ENCODE assay signal across 8 cellular contexts in genomic region chr16:2339521-2340484, GRCh38. TPM values are rescaled to one million over a fixed set of nuclear protein-coding genes. Genes with fewer than 3 reads are reported as not detected.
A peak's percentile ranks its signal among the peaks of the same experiment; 100 is the strongest.
DNase-seq lines count a peak whose midpoint lies in the region; ATAC-seq, FAIRE-seq and TF ChIP-seq lines count a peak whose summit lies in the region.

No MANE protein-coding gene starts in this region.

- 66% methylated on average over 9 of the region's 98 CpGs for WGBS in mammary epithelial cell (ENCODE audit: low coverage, missing lambda C conversion rate)

- in situ Hi-C loops in mammary epithelial cell (cut with MboI; ENCODE audit: low sequenced_read_pairs in 2 of 2): no loop called here

- H3K4me3 Mint-ChIP-seq in T-helper 17 cell: peak overlapping the region; percentile 90

- BruUV-seq in mammary epithelial cell (replicated peaks; lab: Mats Ljungman, UMichigan): no TSS peak

- peak overlapping the region; percentile 39 for H3K27ac Mint-ChIP-seq in T-helper 17 cell

- H3K27ac ChIP-seq in HUES6 (ENCODE audit: low read depth, low read length) (no peak overlapping the region), mammary epithelial cell (ENCODE audit: insufficient read depth, low read depth, low read length) (no peak overlapping the region), kidney (ENCODE audit: low read depth in 2 of 2, low read length in 2 of 2) (no peak overlapping the region)

- peaks cover 49% of the 10 kb centered on the region for H3K27me3 ChIP-seq in HUES6 (ENCODE audit: control insufficient read depth, insufficient read depth, low read length)
- peaks cover 3% of the 10 kb centered on the region for H3K27me3 ChIP-seq in mammary epithelial cell (ENCODE audit: insufficient read depth, low read length)

- H3K4me2 ChIP-seq in mammary epithelial cell (ENCODE audit: insufficient read depth, low read depth, low read length): peak overlapping the region; percentile 92

- H3K36me3 ChIP-seq in HUES6 (ENCODE audit: control insufficient read depth, insufficient read depth, low read length) (no peaks in the 10 kb centered on the region), mammary epithelial cell (ENCODE audit: insufficient read depth, low read length) (no peaks in the 10 kb centered on the region), kidney (ENCODE audit: control insufficient read depth in 1 of 2, insufficient read depth in 2 of 2, low read length in 2 of 2) (no peaks in the 10 kb centered on the region)

- H3K9me3 ChIP-seq in HUES6 (ENCODE audit: control insufficient read depth, insufficient read depth, low read depth, low read length) (peaks cover 5% of the 10 kb centered on the region), T-helper 17 cell (ENCODE audit: control insufficient read depth, low read length, poor library complexity, severe bottlenecking) (no peaks in the 10 kb centered on the region), mammary epithelial cell (replicated peaks; ENCODE audit: insufficient read depth, low read length) (peaks cover 2% of the 10 kb centered on the region), kidney (ENCODE audit: control insufficient read depth in 1 of 2, low read length in 2 of 2) (no peaks in the 10 kb centered on the region)

- dilution Hi-C loops in mammary epithelial cell (cut with HindIII; ENCODE audit: low sequenced_read_pairs): loop anchor here (5.0 kb wide), 5 partner anchors 47 to 173 kb away; no protein-coding TSS in a partner anchor

- intact Hi-C loops in mammary epithelial cell (cut with micrococcal nuclease) (loop anchor here (1.0 to 2.0 kb wide), 4 partner anchors 47 to 145 kb away; partner anchors contain the start of gene CCNF), kidney (cut with DNase I) (no loop called here)

- CTCF ChIA-PET in mammary epithelial cell (lab: Charles Lee; ENCODE audit: low non-redundant PET): interaction anchor here (0.8 kb wide), 1 partner anchor 46 kb away, joined by 3 read pairs; no protein-coding TSS in a partner anchor

- peaks cover 2% of the 10 kb centered on the region for H3K36me3 Mint-ChIP-seq in T-helper 17 cell (ENCODE audit: low read depth)

- no peak for FAIRE-seq in kidney (lab: Jason Lieb, UNC)

- DNase-seq in Daoy (ENCODE audit: low read depth) (peak; percentile 57), T-helper 17 cell (peak; percentile 22 to 30 (median 29)), mammary epithelial cell (peak; percentile 29), kidney (peak; percentile 84), epidermal melanocyte (ENCODE audit: insufficient read length, low spot score) (no peak)
- DNase-seq in stimulated activated CD4-positive, alpha-beta T cell treated with anti-CD3 and anti-CD28 coated beads, Interleukin-12 subunit alpha, Interleukin-12 subunit beta, amount 100 ng/mL, for 48 hours (ENCODE audit: low read depth in 2 of 3, low spot score in 1 of 3): peak in 2 of 3 donors; percentile 15 to 44

- peak overlapping the region; percentile 9 for H3K9ac ChIP-seq in HUES6 (ENCODE audit: low read length)
- H3K9ac ChIP-seq in mammary epithelial cell (ENCODE audit: insufficient read depth, low read length): no peak overlapping the region
- H3K9ac ChIP-seq in kidney (ENCODE audit: low read length in 2 of 2): peak overlapping the region; percentile 34 to 41

- peaks cover 4% of the 10 kb centered on the region; the same call in 1 of the 2 replicates for H3K4me1 ChIP-seq in HUES6 (ENCODE audit: control insufficient read depth, insufficient read depth, low read length)
- H3K4me1 ChIP-seq in mammary epithelial cell (ENCODE audit: insufficient read depth, low read length): peaks cover 10% of the 10 kb centered on the region
- peaks cover 4 to 8% of the 10 kb centered on the region in 2 donors for H3K4me1 ChIP-seq in kidney (ENCODE audit: control insufficient read depth in 1 of 2, insufficient read depth in 1 of 2, low read depth in 1 of 2, low read length in 2 of 2)

- peaks cover 13% of the 10 kb centered on the region for H3K4me1 Mint-ChIP-seq in T-helper 17 cell

- no peaks in the 10 kb centered on the region for H3K27me3 Mint-ChIP-seq in T-helper 17 cell

- ATAC-seq in GM21390 (IDR thresholded peaks at IDR 0.05; ENCODE audit: unreplicated experiment) (peak; percentile 27), T-helper 17 cell (peak; percentile 50)

- no peaks in the 10 kb centered on the region for H3K79me2 ChIP-seq in mammary epithelial cell (ENCODE audit: insufficient read depth, low read length)

- no peaks in the 10 kb centered on the region for H4K20me1 ChIP-seq in mammary epithelial cell (ENCODE audit: insufficient read depth, low read length)

- TF ChIP-seq CTCF in mammary epithelial cell (conservative IDR thresholded peaks at IDR 0.05 in 1 of 2, IDR thresholded peaks at IDR 0.05 in 1 of 2; ENCODE audit: extremely low read depth in 1 of 2, insufficient read depth in 1 of 2, low read depth in 1 of 2, low read length in 2 of 2): peak in 1 of 2 donors; percentile 29
- no peak for TF ChIP-seq CTCF in kidney (IDR thresholded peaks at IDR 0.05; ENCODE audit: borderline replicate concordance, extremely low read depth, insufficient read depth)

- peak overlapping the region; percentile 83 for H2AFZ ChIP-seq in mammary epithelial cell (ENCODE audit: low read depth, low read length)

- peak overlapping the region; percentile 61 for H3K4me3 ChIP-seq in HUES6 (ENCODE audit: low read depth, low read length)
- peak overlapping the region; percentile 29 to 58 (median 53) for H3K4me3 ChIP-seq in mammary epithelial cell (replicated peaks in 1 of 3; ENCODE audit: insufficient read depth in 1 of 3, low read depth in 2 of 3, low read length in 3 of 3)
- H3K4me3 ChIP-seq in kidney (ENCODE audit: low read length in 2 of 2): peak overlapping the region; percentile 69 to 71

RNA-seq across cellular contexts. Expression of gene ABCA3, which starts 0.7 kb away (rescaled TPM):
- 5.5 and 5.9 TPM in 2 replicates for total RNA-seq in Daoy (2014; rRNA removed; shearing (Covaris generic))
- total RNA-seq in T-helper 17 cell: 10 to 100 TPM in 1 of 2 donors, 1 to 10 TPM in 1; 8.3 to 10.5 TPM
- 1 to 10 TPM in 1 of 2 donors, under 1 TPM in 1; 0.85 to 4.0 TPM for total RNA-seq in mammary epithelial cell
- polyA plus RNA-seq in mammary epithelial cell: 0.40 TPM
- polyA minus RNA-seq in mammary epithelial cell: not detected
- 35.5 TPM for total RNA-seq in kidney
- 5.5 TPM for polyA plus RNA-seq in kidney (ENCODE audit: insufficient read depth, low read depth, low replicate concordance)
